In genomic region chr3:183278479-183279088, GRCh38 we compare ENCODE assay signal across 12 cellular contexts. TPM values are rescaled to one million over a fixed set of nuclear protein-coding genes. Genes with fewer than 3 reads are reported as not detected.
DNase-seq lines count a peak whose midpoint lies in the region; ATAC-seq lines count a peak whose summit lies in the region.
"Had no signal": no experiment of that assay in that cellular context is flagged by ENCODE, and none has a peak within 500 bp of the region (broad histone marks: within the 10 kb centered on the region; RNA-seq: fewer than 3 reads in every experiment).

No MANE protein-coding gene starts in this region.

- H3K4me3 Mint-ChIP-seq in stimulated activated naive B cell treated with anti-CD40 and anti-IgM and Interleukin-4, amounts not matched to agents 10 μg/mL and 1 μg/mL and 100 μg/mL, for 72 hours: no peak overlapping the region
- H3K4me3 Mint-ChIP-seq: activated CD4-positive, alpha-beta T cell treated with anti-CD3 and anti-CD28 coated beads, Interleukin-2, amount 10 ng/mL, durations not matched to agents 24 days and 14 days; activated T-cell treated with anti-CD3 and anti-CD28 coated beads, Interleukin-2, amount 50 U/mL, for 4 hours; T-helper 17 cell had no signal

- in situ Hi-C loops in SK-MEL-5 (cut with HindIII; ENCODE audit: low pct_unique_long_range_greater_than_20kb, low sequenced_read_pairs): no loop called here

- peaks cover 4 to 11% of the 10 kb centered on the region in 2 donors for H3K36me3 Mint-ChIP-seq in stimulated activated naive B cell treated with anti-CD40 and anti-IgM and Interleukin-4, amounts not matched to agents 10 μg/mL and 1 μg/mL and 100 μg/mL, for 72 hours

- no peak for ATAC-seq in GM21723 (IDR thresholded peaks at IDR 0.05; ENCODE audit: unreplicated experiment)
- no peak for ATAC-seq in stimulated activated naive B cell treated with anti-CD40 and anti-IgM and Interleukin-4, amounts not matched to agents 10 μg/mL and 1 μg/mL and 100 μg/mL, for 72 hours (replicated peaks)
- ATAC-seq: activated T-cell treated with anti-CD3 and anti-CD28 coated beads, Interleukin-2, amount 50 U/mL, for 4 hours; stimulated activated naive CD8-positive, alpha-beta T cell treated with anti-CD3 and anti-CD28 coated beads, Interleukin-15, Interleukin-2, amounts not matched to agents 100 U/mL and 50 U/mL, for 24 hours; T-helper 17 cell had no signal

- no peak overlapping the region for H3K27ac Mint-ChIP-seq in stimulated activated naive B cell treated with anti-CD40 and anti-IgM and Interleukin-4, amounts not matched to agents 10 μg/mL and 1 μg/mL and 100 μg/mL, for 72 hours
- H3K27ac Mint-ChIP-seq: activated CD4-positive, alpha-beta T cell treated with anti-CD3 and anti-CD28 coated beads, Interleukin-2, amount 10 ng/mL, durations not matched to agents 24 days and 14 days; T-helper 17 cell had no signal

- H3K9me3 Mint-ChIP-seq in stimulated activated naive B cell treated with anti-CD40 and anti-IgM and Interleukin-4, amounts not matched to agents 10 μg/mL and 1 μg/mL and 100 μg/mL, for 72 hours: no peaks in the 10 kb centered on the region
- H3K9me3 Mint-ChIP-seq: activated CD4-positive, alpha-beta T cell treated with anti-CD3 and anti-CD28 coated beads, Interleukin-2, amount 10 ng/mL, durations not matched to agents 24 days and 14 days; activated T-cell treated with anti-CD3 and anti-CD28 coated beads, Interleukin-2, amount 50 U/mL, for 4 hours had no signal

- DNase-seq in DMS53 treated with DMSO at 0.1 percent for 48 hours (lab: John Stamatoyannopoulos, UW; ENCODE audit: unreplicated experiment) (peak; percentile 30), NCI-H146 (lab: John Stamatoyannopoulos, UW) (peak; percentile 44), SK-MEL-5 (ENCODE audit: low read depth, low spot score) (peak; percentile 11), glomerular visceral epithelial cell (ENCODE audit: extremely low spot score) (peak; percentile 75), RPMI8226 (no peak), SHP77 (lab: John Stamatoyannopoulos, UW) (no peak)
- DNase-seq in stimulated activated naive B cell treated with anti-CD40 and anti-IgM and Interleukin-4, amounts not matched to agents 10 μg/mL and 1 μg/mL and 100 μg/mL, for 72 hours: no peak
- DNase-seq: activated CD4-positive, alpha-beta T cell treated with anti-CD3 and anti-CD28 coated beads, Interleukin-2, amount 10 ng/mL, durations not matched to agents 24 days and 14 days; activated T-cell treated with anti-CD3 and anti-CD28 coated beads, Interleukin-2, amount 50 U/mL, for 4 hours; stimulated activated naive CD8-positive, alpha-beta T cell treated with anti-CD3 and anti-CD28 coated beads, Interleukin-15, Interleukin-2, amounts not matched to agents 100 U/mL and 50 U/mL, for 24 hours; T-helper 17 cell had no signal

- H3K27me3 Mint-ChIP-seq in stimulated activated naive B cell treated with anti-CD40 and anti-IgM and Interleukin-4, amounts not matched to agents 10 μg/mL and 1 μg/mL and 100 μg/mL, for 72 hours: no peaks in the 10 kb centered on the region
- H3K27me3 Mint-ChIP-seq: activated CD4-positive, alpha-beta T cell treated with anti-CD3 and anti-CD28 coated beads, Interleukin-2, amount 10 ng/mL, durations not matched to agents 24 days and 14 days had no signal

- H3K4me1 Mint-ChIP-seq in stimulated activated naive B cell treated with anti-CD40 and anti-IgM and Interleukin-4, amounts not matched to agents 10 μg/mL and 1 μg/mL and 100 μg/mL, for 72 hours: peaks cover 11% of the 10 kb centered on the region in 2 donors

RNA-seq across cellular contexts. Expression of gene B3GNT5, which starts 25.5 kb away (rescaled TPM):
- total RNA-seq in SK-MEL-5 (2014; rRNA removed; shearing (Covaris generic)): 0.11 and 0.21 TPM in 2 replicates
- polyA plus RNA-seq in SK-MEL-5 (2015; cell fraction: cytosol; rRNA removed): 0.61 and 0.66 TPM in 2 replicates
- polyA plus RNA-seq in SK-MEL-5 (2015; cell fraction: nucleus; rRNA removed): 2.9 TPM in 1 of 2 replicates, not detected in the other

Comparison
In these comparisons a context has a peak if more than half of its experiments do, and no peak if none do; other contexts are left out.
1. DNase-seq: peak in DMS53 treated with DMSO at 0.1 percent for 48 hours (single experiment), NCI-H146 (single experiment), SK-MEL-5 (single experiment) and glomerular visceral epithelial cell (single experiment); none in RPMI8226 (single experiment), stimulated activated naive B cell treated with anti-CD40 and anti-IgM and Interleukin-4, amounts not matched to agents 10 μg/mL and 1 μg/mL and 100 μg/mL, for 72 hours (single experiment) and SHP77 (0 of 2).